In the genomic region with DNA sequence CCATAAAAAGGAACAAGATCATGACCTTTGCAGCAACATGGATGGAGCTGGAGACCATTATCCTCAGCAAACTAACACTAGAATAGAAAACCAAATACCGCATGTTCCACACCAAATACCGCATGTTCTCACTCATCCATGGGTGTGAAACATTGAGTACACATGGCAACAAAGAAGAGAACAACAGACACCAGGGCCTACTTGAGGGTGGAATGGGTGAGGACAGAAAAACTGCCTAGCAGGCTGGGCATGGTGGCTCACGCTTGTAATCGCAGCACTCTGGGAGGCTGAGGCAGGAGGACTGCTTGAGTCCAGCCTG, we compare ENCODE assay signal across 7 cellular contexts. TPM values are rescaled to one million over a fixed set of nuclear protein-coding genes. Genes with fewer than 3 reads are reported as not detected.
DNase-seq lines count a peak whose midpoint lies in the region; ATAC-seq and TF ChIP-seq lines count a peak whose summit lies in the region.
"Had no signal": no experiment of that assay in that cellular context is flagged by ENCODE, and none has a peak within 500 bp of the region (broad histone marks: within the 10 kb centered on the region; RNA-seq: fewer than 3 reads in every experiment).

No MANE protein-coding gene starts in this region.

- TF ChIP-seq CTCF in RWPE1 (conservative IDR thresholded peaks at IDR 0.05; ENCODE audit: low read depth) = no peak

- no peaks in the 10 kb centered on the region for H3K9me3 ChIP-seq in CD8-positive, alpha-beta memory T cell (ENCODE audit: low read length)
- H3K9me3 ChIP-seq in muscle layer of duodenum (ENCODE audit: control insufficient read depth in 1 of 2, low read length in 2 of 2) = no peaks in the 10 kb centered on the region

- H3K27ac Mint-ChIP-seq in CD8-positive, alpha-beta memory T cell = peak overlapping the region; percentile 70 to 98 (median 94)

- H3K36me3 ChIP-seq in CD8-positive, alpha-beta memory T cell (ENCODE audit: insufficient read depth, low read length) = peaks cover 17% of the 10 kb centered on the region
- peaks cover 5 to 6% of the 10 kb centered on the region in 2 donors for H3K36me3 ChIP-seq in muscle layer of duodenum (ENCODE audit: control insufficient read depth in 1 of 2, insufficient read depth in 2 of 2, low read length in 2 of 2)

- peaks cover 86 to 95% (median 90%) of the 10 kb centered on the region in 3 donors for H3K4me1 Mint-ChIP-seq in CD8-positive, alpha-beta memory T cell

- H3K4me3 ChIP-seq in CD8-positive, alpha-beta memory T cell (ENCODE audit: low read length) = peak overlapping the region; percentile 66
- no peak overlapping the region for H3K4me3 ChIP-seq in muscle layer of duodenum (ENCODE audit: low read depth in 1 of 2, low read length in 2 of 2)

- H3K4me3 Mint-ChIP-seq in CD8-positive, alpha-beta memory T cell = peak overlapping the region; percentile 76 to 84 (median 77)

- peaks cover 100% of the 10 kb centered on the region for H3K4me1 ChIP-seq in CD8-positive, alpha-beta memory T cell (ENCODE audit: insufficient read depth, low read length)
- H3K4me1 ChIP-seq in muscle layer of duodenum (ENCODE audit: control insufficient read depth in 1 of 2, insufficient read depth in 2 of 2, low read length in 2 of 2) = peaks cover 49 to 85% of the 10 kb centered on the region in 2 donors

- no peaks in the 10 kb centered on the region for H3K9me3 Mint-ChIP-seq in CD8-positive, alpha-beta memory T cell

- CTCF ChIA-PET in CD8-positive, alpha-beta memory T cell (lab: Charles Lee) = interaction anchor here (15.2 to 32.1 kb wide), 2 partner anchors 17 to 20 kb away, joined by 318 to 1256 read pairs; partner anchors contain the start of genes CDC42BPG and EHD1
- CTCF ChIA-PET in RWPE1 (lab: Yijun Ruan, JAX) = interaction anchor here (0.6 kb wide), 1 partner anchor 1088 kb away, joined by 3 read pairs; no protein-coding TSS in a partner anchor

- DNase-seq in CD8-positive, alpha-beta memory T cell = no peak
- DNase-seq in RWPE1 (ENCODE audit: low spot score) (no peak), NCI-H226 (no peak), hepatic stellate cell (ENCODE audit: low spot score) (no peak)
- DNase-seq: RPMI8226 had no signal

- H3K27me3 Mint-ChIP-seq in CD8-positive, alpha-beta memory T cell = no peaks in the 10 kb centered on the region

- peaks cover 0 to 60% (median 14%) of the 10 kb centered on the region in 3 donors for H3K36me3 Mint-ChIP-seq in CD8-positive, alpha-beta memory T cell

- POLR2A ChIA-PET in CD8-positive, alpha-beta memory T cell (lab: Charles Lee) = interaction anchor here (10.1 to 24.3 kb wide), 2 partner anchors 13 kb away, joined by 213 to 569 read pairs; partner anchors contain the start of gene EHD1
- POLR2A ChIA-PET in RWPE1 (lab: Yijun Ruan, JAX; ENCODE audit: low non-redundant PET) = interaction anchor here (0.7 kb wide), 1 partner anchor 9 kb away, joined by 3 read pairs; no protein-coding TSS in a partner anchor

- no peak for ATAC-seq in GM21737 (IDR thresholded peaks at IDR 0.05; ENCODE audit: unreplicated experiment)

- no peaks in the 10 kb centered on the region for H3K27me3 ChIP-seq in CD8-positive, alpha-beta memory T cell (ENCODE audit: insufficient read depth, low read length, poor library complexity, severe bottlenecking)
- no peaks in the 10 kb centered on the region for H3K27me3 ChIP-seq in muscle layer of duodenum (ENCODE audit: low read depth, low read length)

- H3K27ac ChIP-seq in CD8-positive, alpha-beta memory T cell (ENCODE audit: low read depth, low read length) = peak overlapping the region; percentile 75
- peak overlapping the region; percentile 36 for H3K27ac ChIP-seq in RWPE1
- peak overlapping the region; percentile 95 for H3K27ac ChIP-seq in muscle layer of duodenum (ENCODE audit: low read length)

RNA-seq across cellular contexts. Expression of gene EHD1, which starts 12.3 kb away (rescaled TPM):
- total RNA-seq in CD8-positive, alpha-beta memory T cell = 100 to 1,000 TPM; 102 to 110 TPM
- polyA plus RNA-seq in CD8-positive, alpha-beta memory T cell = 258 TPM

RNA-seq across cellular contexts. Expression of gene CDC42BPG, which starts 21.7 kb away (rescaled TPM):
- 1 to 10 TPM in 1 of 2 experiments, under 1 TPM in 1; 0.66 to 2.3 TPM for total RNA-seq in CD8-positive, alpha-beta memory T cell
- polyA plus RNA-seq in CD8-positive, alpha-beta memory T cell = 0.52 TPM

RNA-seq across cellular contexts. Expression of gene ATG2A, which starts 50.9 kb away (rescaled TPM):
- total RNA-seq in CD8-positive, alpha-beta memory T cell = 10 to 100 TPM; 25.7 to 27.0 TPM
- polyA plus RNA-seq in CD8-positive, alpha-beta memory T cell = 7.6 TPM

RNA-seq across cellular contexts. Expression of gene MEN1, which starts 55.8 kb away (rescaled TPM):
- 10 to 100 TPM; 45.8 to 47.7 TPM for total RNA-seq in CD8-positive, alpha-beta memory T cell
- polyA plus RNA-seq in CD8-positive, alpha-beta memory T cell = 45.0 TPM

RNA-seq across cellular contexts. Expression of gene PPP2R5B, which starts 58.4 kb away (rescaled TPM):
- total RNA-seq in CD8-positive, alpha-beta memory T cell = 10 to 100 TPM; 11.2 to 11.7 TPM
- 7.8 TPM for polyA plus RNA-seq in CD8-positive, alpha-beta memory T cell

Comparison
In these comparisons a context has a peak if more than half of its experiments do, and no peak if none do; other contexts are left out.
1. H3K27ac ChIP-seq: peak in every context shown above with its lines; median percentile 95 in muscle layer of duodenum; 75 in CD8-positive, alpha-beta memory T cell; 36 in RWPE1.